Comparison of ENCODE assay signal across 15 cellular contexts in genomic region chr2:176812376-176812775, GRCh38.
"Had no signal": no experiment of that assay in that cellular context is flagged by ENCODE, and none has a peak within 500 bp of the region (broad histone marks: within the 10 kb centered on the region; RNA-seq: fewer than 3 reads in every experiment).

No MANE protein-coding gene starts in this region.

- H3K9me3 Mint-ChIP-seq: activated CD4-positive, alpha-beta T cell treated with anti-CD3 and anti-CD28 coated beads, Interleukin-2, amount 10 ng/mL, durations not matched to agents 7 days and 5 days; activated naive CD4-positive, alpha-beta T cell treated with anti-CD3 and anti-CD28 coated beads for 36 hours; activated T-helper 17 cell treated with anti-CD3 and anti-CD28 coated beads, Interleukin-2, amount 50 U/mL, for 72 hours; endodermal cell; immature natural killer cell; neural crest cell; stimulated activated naive CD8-positive, alpha-beta T cell treated with anti-CD3 and anti-CD28 coated beads, Interleukin-15, amount 100 ng/mL, for 72 hours had no signal

- H3K4me1 Mint-ChIP-seq: activated T-helper 17 cell treated with anti-CD3 and anti-CD28 coated beads, Interleukin-2, amount 50 U/mL, for 72 hours had no signal

- H3K9me3 ChIP-seq: heart left ventricle, psoas muscle, right lobe of liver, thoracic aorta, upper lobe of right lung had no signal

- H3K36me3 ChIP-seq: cardiac muscle cell, heart left ventricle, right lobe of liver, thoracic aorta, upper lobe of right lung had no signal

- H3K4me3 Mint-ChIP-seq: activated CD4-positive, alpha-beta T cell treated with anti-CD3 and anti-CD28 coated beads, Interleukin-2, amount 10 ng/mL, durations not matched to agents 7 days and 5 days; activated naive CD4-positive, alpha-beta T cell treated with anti-CD3 and anti-CD28 coated beads for 36 hours; activated T-helper 17 cell treated with anti-CD3 and anti-CD28 coated beads, Interleukin-2, amount 50 U/mL, for 72 hours; endodermal cell; immature natural killer cell; neural crest cell; stimulated activated naive CD8-positive, alpha-beta T cell treated with anti-CD3 and anti-CD28 coated beads, Interleukin-15, amount 100 ng/mL, for 72 hours had no signal

- DNase-seq: activated CD4-positive, alpha-beta T cell treated with anti-CD3 and anti-CD28 coated beads, Interleukin-2, amount 10 ng/mL, durations not matched to agents 7 days and 5 days; activated naive CD4-positive, alpha-beta T cell treated with anti-CD3 and anti-CD28 coated beads for 36 hours; activated T-cell treated with anti-CD3 and anti-CD28 coated beads for 4 hours; endodermal cell; heart left ventricle; immature natural killer cell; psoas muscle; right lobe of liver; stimulated activated naive CD8-positive, alpha-beta T cell treated with anti-CD3 and anti-CD28 coated beads, Interleukin-15, amount 100 ng/mL, for 72 hours; upper lobe of right lung had no signal

- H3K27ac Mint-ChIP-seq: activated CD4-positive, alpha-beta T cell treated with anti-CD3 and anti-CD28 coated beads, Interleukin-2, amount 10 ng/mL, durations not matched to agents 7 days and 5 days; activated naive CD4-positive, alpha-beta T cell treated with anti-CD3 and anti-CD28 coated beads for 36 hours; activated T-helper 17 cell treated with anti-CD3 and anti-CD28 coated beads, Interleukin-2, amount 50 U/mL, for 72 hours; endodermal cell; immature natural killer cell; stimulated activated naive CD8-positive, alpha-beta T cell treated with anti-CD3 and anti-CD28 coated beads, Interleukin-15, amount 100 ng/mL, for 72 hours had no signal

- H3K27me3 Mint-ChIP-seq: activated CD4-positive, alpha-beta T cell treated with anti-CD3 and anti-CD28 coated beads, Interleukin-2, amount 10 ng/mL, durations not matched to agents 7 days and 5 days; activated T-helper 17 cell treated with anti-CD3 and anti-CD28 coated beads, Interleukin-2, amount 50 U/mL, for 72 hours; stimulated activated naive CD8-positive, alpha-beta T cell treated with anti-CD3 and anti-CD28 coated beads, Interleukin-15, amount 100 ng/mL, for 72 hours had no signal

- H3K27ac ChIP-seq: cardiac muscle cell, heart left ventricle, psoas muscle, right lobe of liver, thoracic aorta, upper lobe of right lung had no signal

- H3K4me3 ChIP-seq: cardiac muscle cell, dorsolateral prefrontal cortex, heart left ventricle, psoas muscle, right lobe of liver, thoracic aorta, upper lobe of right lung had no signal

- H3K36me3 Mint-ChIP-seq: immature natural killer cell had no signal

- ATAC-seq: activated T-helper 17 cell treated with anti-CD3 and anti-CD28 coated beads, Interleukin-2, amount 50 U/mL, for 72 hours; heart left ventricle; psoas muscle; right lobe of liver; stimulated activated naive CD8-positive, alpha-beta T cell treated with anti-CD3 and anti-CD28 coated beads, Interleukin-15, amount 100 ng/mL, for 72 hours; upper lobe of right lung had no signal
